ENCODE assay signal across 22 cellular contexts in the genomic region with DNA sequence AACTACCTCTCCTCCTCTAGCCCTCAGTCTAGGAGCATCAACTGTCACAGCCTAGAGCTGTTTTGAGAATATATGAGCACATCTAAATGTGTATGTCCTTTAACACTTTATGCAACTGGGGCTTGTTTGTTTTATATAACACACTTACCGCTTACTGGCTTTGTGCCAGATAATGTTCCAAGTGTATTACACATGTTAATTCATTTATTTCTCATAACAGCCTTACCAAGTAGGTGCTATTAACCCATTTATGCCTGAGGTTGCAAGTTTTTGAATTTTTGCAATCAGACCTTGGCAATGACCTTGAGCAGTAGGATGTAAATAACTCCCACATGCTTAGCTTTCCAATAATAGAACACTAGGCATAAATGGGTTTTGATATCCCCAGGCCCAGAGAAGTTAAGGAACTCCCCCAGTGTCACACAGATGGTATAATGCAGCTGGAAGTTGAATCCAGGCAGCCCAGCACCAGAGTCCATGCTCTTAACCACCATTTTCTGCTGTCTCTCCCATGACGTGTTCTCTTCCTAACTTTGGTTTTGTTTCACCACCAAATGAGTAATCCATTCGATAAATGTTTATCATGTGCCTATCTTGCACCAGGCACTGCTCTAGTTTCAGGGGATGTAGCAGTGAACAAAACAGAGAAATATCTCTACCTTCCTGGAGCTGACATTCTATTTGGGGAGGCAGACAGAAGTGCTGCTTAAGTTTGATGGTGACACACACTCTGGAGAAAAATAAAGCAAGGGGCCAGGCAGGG. TPM values are rescaled to one million over a fixed set of nuclear protein-coding genes. Genes with fewer than 3 reads are reported as not detected.
DNase-seq lines count a peak whose midpoint lies in the region; ATAC-seq lines count a peak whose summit lies in the region.
"Had no signal": no experiment of that assay in that cellular context is flagged by ENCODE, and none has a peak within 500 bp of the region (broad histone marks: within the 10 kb centered on the region; RNA-seq: fewer than 3 reads in every experiment).

No MANE protein-coding gene starts in this region.

- no peak overlapping the region for H2BK120ac ChIP-seq in trophoblast cell (ENCODE audit: insufficient read depth, low read length, poor library complexity)

- H2AFZ ChIP-seq in trophoblast cell (ENCODE audit: insufficient read depth, low read length, poor library complexity): no peak overlapping the region
- H2AFZ ChIP-seq: hepatocyte had no signal

- H3K79me1 ChIP-seq in trophoblast cell (ENCODE audit: low read length): no peaks in the 10 kb centered on the region

- no peak overlapping the region for H3K27ac ChIP-seq in trophoblast cell (ENCODE audit: low read depth, low read length)
- H3K27ac ChIP-seq: foreskin keratinocyte, hepatocyte, psoas muscle, RWPE1 had no signal

- H3K4me1 ChIP-seq in trophoblast cell (ENCODE audit: control insufficient read depth in 1 of 2, insufficient read depth in 2 of 2, low read length in 2 of 2): no peaks in the 10 kb centered on the region
- H3K4me1 ChIP-seq: Caco-2, foreskin keratinocyte had no signal

- H2AK5ac ChIP-seq in trophoblast cell (ENCODE audit: low read length): no peak overlapping the region

- H3K36me3 ChIP-seq in trophoblast cell (ENCODE audit: control insufficient read depth in 1 of 2, insufficient read depth in 2 of 2, low read length in 2 of 2): no peaks in the 10 kb centered on the region
- H3K36me3 ChIP-seq: upper lobe of left lung had no signal

- intact Hi-C loops in cardiac septum (cut with DNase I): no loop called here
- intact Hi-C loops in Right ventricle myocardium superior (cut with DNase I): no loop called here

- no peaks in the 10 kb centered on the region for H3K27me3 ChIP-seq in trophoblast cell (ENCODE audit: insufficient read depth, low read length)
- H3K27me3 ChIP-seq: dorsolateral prefrontal cortex, hepatocyte, upper lobe of left lung had no signal

- H3K4me2 ChIP-seq in trophoblast cell (ENCODE audit: low read length): no peak overlapping the region
- H3K4me2 ChIP-seq: hepatocyte had no signal

- no peak overlapping the region for H3K9ac ChIP-seq in trophoblast cell (ENCODE audit: low read length)

- H2BK12ac ChIP-seq in trophoblast cell (ENCODE audit: low read length): no peak overlapping the region

- H4K8ac ChIP-seq in trophoblast cell (ENCODE audit: low read depth, low read length): no peak overlapping the region

- H3K9me3 ChIP-seq in trophoblast cell (ENCODE audit: insufficient read depth, low read depth, low read length): no peaks in the 10 kb centered on the region
- H3K9me3 ChIP-seq: Caco-2, psoas muscle, upper lobe of left lung had no signal

- no peak overlapping the region for H4K12ac ChIP-seq in trophoblast cell (ENCODE audit: low read depth, low read length)

- H3K4me3 ChIP-seq in trophoblast cell (ENCODE audit: low read depth, low read length): no peak overlapping the region
- H3K4me3 ChIP-seq: dorsolateral prefrontal cortex, hepatocyte, psoas muscle, upper lobe of left lung had no signal

- H3K14ac ChIP-seq in trophoblast cell (ENCODE audit: low read length): no peak overlapping the region

- no CpG with 5 or more reads among the region's 3 CpGs for WGBS in trophoblast cell (ENCODE audit: extremely low coverage, insufficient coverage, insufficient read length)

- no peak overlapping the region for H3K18ac ChIP-seq in trophoblast cell (ENCODE audit: low read length)

- H4K91ac ChIP-seq in trophoblast cell (ENCODE audit: low read depth, low read length): no peak overlapping the region

- H2BK5ac ChIP-seq in trophoblast cell (ENCODE audit: low read depth, low read length, poor library complexity): no peak overlapping the region

- H3K79me2 ChIP-seq in trophoblast cell (ENCODE audit: control insufficient read depth, insufficient read depth, low read length, poor library complexity): no peaks in the 10 kb centered on the region

- ATAC-seq in Right ventricle myocardium superior (ENCODE audit: poor library complexity): no peak
- ATAC-seq: foreskin keratinocyte, psoas muscle, SK-N-SH treated with all-trans-retinoic acid at 6 μM for 48 hours had no signal

- H3K4ac ChIP-seq in trophoblast cell (ENCODE audit: low read depth, low read length): no peak overlapping the region

- no peak overlapping the region for H3K23ac ChIP-seq in trophoblast cell (ENCODE audit: low read length)

- DNase-seq in DMS53 (lab: John Stamatoyannopoulos, UW) (peak; percentile 7), DMS53 treated with DMSO at 0.1 percent for 48 hours (lab: John Stamatoyannopoulos, UW; ENCODE audit: unreplicated experiment) (no peak), cardiac septum (ENCODE audit: low spot score) (peak; percentile 2), Right ventricle myocardium superior (no peak), dermis blood vessel endothelial cell (peak; percentile 9), DMS114 treated with DMSO at 0.1 percent for 48 hours (lab: John Stamatoyannopoulos, UW; ENCODE audit: unreplicated experiment) (no peak), D341Med (ENCODE audit: low spot score) (no peak), trophoblast cell (no peak)
- DNase-seq: activated CD4-positive, CD25-positive, alpha-beta regulatory T cell; dorsolateral prefrontal cortex; foreskin keratinocyte; Karpas-422; NCI-H1417 treated with DMSO at 0.1 percent for 48 hours; NCI-H345; psoas muscle; stimulated activated CD4-positive, alpha-beta T cell treated with anti-CD3 and anti-CD28 coated beads, Interleukin-4, amount 100 ng/mL, for 24 hours; T1000 had no signal

RNA-seq across cellular contexts. Expression of a gene that starts 23.1 kb away (rescaled TPM):
- total RNA-seq in cardiac septum: 20.7 TPM
- 17.3 TPM for total RNA-seq in Right ventricle myocardium superior
- 11.7 and 14.6 TPM in 2 replicates for total RNA-seq in dermis blood vessel endothelial cell
- polyA plus RNA-seq in trophoblast cell (2013): 1.8 and 2.4 TPM in 2 replicates

Comparison
In these comparisons a context has a peak if more than half of its experiments do, and no peak if none do; other contexts are left out.
1. DNase-seq: peak in DMS53 (single experiment), cardiac septum (single experiment) and dermis blood vessel endothelial cell (single experiment); none in DMS53 treated with DMSO at 0.1 percent for 48 hours (single experiment), Right ventricle myocardium superior (single experiment), DMS114 treated with DMSO at 0.1 percent for 48 hours (single experiment), D341Med (single experiment) and trophoblast cell (0 of 2).